17 cellular contexts compared by ENCODE assay signal in genomic region chr12:2553388-2554126, GRCh38.
"Had no signal": no experiment of that assay in that cellular context is flagged by ENCODE, and none has a peak within 500 bp of the region (broad histone marks: within the 10 kb centered on the region; RNA-seq: fewer than 3 reads in every experiment).

No MANE protein-coding gene starts in this region.

- FAIRE-seq: colon, endothelial cell of umbilical vein, islet of Langerhans, TTC549 had no signal

- DNase-seq: activated CD4-positive, alpha-beta T cell treated with anti-CD3 and anti-CD28 coated beads, Interleukin-2, amount 10 ng/mL, durations not matched to agents 7 days and 5 days; activated CD8-positive, alpha-beta memory T cell treated with anti-CD3 and anti-CD28 coated beads, Interleukin-2, amount 50 U/mL, for 48 hours; activated naive CD4-positive, alpha-beta T cell; esophagus squamous epithelium; foreskin keratinocyte; mucosa of descending colon; naive thymus-derived CD4-positive, alpha-beta T cell; posterior cingulate gyrus; stimulated activated CD4-positive, alpha-beta T cell treated with anti-CD3 and anti-CD28 coated beads, Interleukin-15, amount 100 ng/mL, for 24 hours; stimulated activated CD4-positive, alpha-beta T cell treated with anti-CD3 and anti-CD28 coated beads, Interleukin-4, amount 100 ng/mL, for 24 hours; stimulated activated naive CD4-positive, alpha-beta T cell; T-helper 2 cell; tibial artery had no signal

- ATAC-seq: foreskin keratinocyte; mucosa of descending colon; naive thymus-derived CD4-positive, alpha-beta T cell had no signal
